8 cellular contexts compared by ENCODE assay signal in genomic region chr11:93330446-93330984, GRCh38. TPM values are rescaled to one million over a fixed set of nuclear protein-coding genes. Genes with fewer than 3 reads are reported as not detected.
A peak's percentile ranks its signal among the peaks of the same experiment; 100 is the strongest.
DNase-seq lines count a peak whose midpoint lies in the region; ATAC-seq and TF ChIP-seq lines count a peak whose summit lies in the region.

Gene DEUP1 (plus strand): TSS chr11:93330742. CDS start chr11:93332260, 1,518 bp downstream.

- H3K9me3 ChIP-seq in PC-3 (ENCODE audit: low read length): no peaks in the 10 kb centered on the region

- peak within 1 kb of the TSS in 7 of 10 donors; percentile 23 to 68 (median 48) for H3K4me3 Mint-ChIP-seq in naive thymus-derived CD8-positive, alpha-beta T cell

- ATAC-seq in GM21360 (IDR thresholded peaks at IDR 0.05; ENCODE audit: unreplicated experiment) (peak; percentile 78), PC-3 (peak; percentile 76), HG03469 (IDR thresholded peaks at IDR 0.05; ENCODE audit: unreplicated experiment) (no peak)
- no peak for ATAC-seq in naive thymus-derived CD8-positive, alpha-beta T cell

- H3K9me2 ChIP-seq in PC-3 (replicated peaks; ENCODE audit: low read length): no peaks in the 10 kb centered on the region

- H3K36me3 ChIP-seq in PC-3 (ENCODE audit: low read depth, low read length): no peaks in the 10 kb centered on the region

- intact Hi-C loops in PC-3 (cut with micrococcal nuclease): no loop called here

- no TSS peak for BruUV-seq in PC-3 (replicated peaks; lab: Mats Ljungman, UMichigan)

- CTCF ChIA-PET in PC-3 (lab: Charles Lee): no interaction called here

- no peak within 1 kb of the TSS for H3K27ac ChIP-seq in PC-3 (ENCODE audit: low read length)

- no peaks in the 10 kb centered on the region for H4K20me1 ChIP-seq in PC-3 (ENCODE audit: low read length)

- peak within 1 kb of the TSS; percentile 47 for H3K4me2 ChIP-seq in PC-3 (ENCODE audit: low read length)

- H3K9ac ChIP-seq in PC-3 (ENCODE audit: low read length): no peak within 1 kb of the TSS

- H3K27me3 ChIP-seq in PC-3 (ENCODE audit: low read length): peaks cover 5% of the 10 kb centered on the region; the same call in 1 of the 2 replicates

- no peaks in the 10 kb centered on the region for H3K79me2 ChIP-seq in PC-3 (ENCODE audit: low read length)

- H3K27ac Mint-ChIP-seq in naive thymus-derived CD8-positive, alpha-beta T cell: peak within 1 kb of the TSS in 1 of 10 donors; percentile 46

- peak; percentile 4 for DNase-seq in AG08395 (ENCODE audit: low spot score)
- peak; percentile 22 for DNase-seq in PC-3
- DNase-seq in epithelial cell of proximal tubule (ENCODE audit: low read depth): no peak
- DNase-seq in naive thymus-derived CD8-positive, alpha-beta T cell: no peak
- DNase-seq in T1000 (lab: John Stamatoyannopoulos, UW): no peak
- no peak for DNase-seq in OCI-M2 (lab: John Stamatoyannopoulos, UW; ENCODE audit: unreplicated experiment)

- peaks cover 0 to 13% (median 0%) of the 10 kb centered on the region in 3 donors for H3K36me3 Mint-ChIP-seq in naive thymus-derived CD8-positive, alpha-beta T cell

- H3K9me3 Mint-ChIP-seq in naive thymus-derived CD8-positive, alpha-beta T cell: peaks cover 0 to 2% (median 0%) of the 10 kb centered on the region in 9 donors

- peak within 1 kb of the TSS; percentile 50; the same call in 1 of the 2 replicates for H3K4me3 ChIP-seq in PC-3 (ENCODE audit: low read length)
- H3K4me3 ChIP-seq in epithelial cell of proximal tubule (ENCODE audit: low read depth, low read length): peak within 1 kb of the TSS; percentile 54

- H2AFZ ChIP-seq in PC-3 (ENCODE audit: low read length): peak within 1 kb of the TSS; percentile 73

- H3K4me1 ChIP-seq in PC-3 (ENCODE audit: insufficient read depth, low read length): no peaks in the 10 kb centered on the region

- H3F3A ChIP-seq in PC-3 (ENCODE audit: low read length, unreplicated experiment): no peaks in the 10 kb centered on the region

- H3K4me1 Mint-ChIP-seq in naive thymus-derived CD8-positive, alpha-beta T cell: peaks cover 2 to 7% (median 6%) of the 10 kb centered on the region in 4 donors

- POLR2A ChIA-PET in PC-3 (lab: Charles Lee; ENCODE audit: unreplicated experiment): no interaction called here
- POLR2A ChIA-PET in naive thymus-derived CD8-positive, alpha-beta T cell (lab: Charles Lee): no interaction called here

- peaks cover 34 to 66% (median 40%) of the 10 kb centered on the region in 5 donors for H3K27me3 Mint-ChIP-seq in naive thymus-derived CD8-positive, alpha-beta T cell

- no peak for TF ChIP-seq CTCF in PC-3 (conservative IDR thresholded peaks at IDR 0.05; ENCODE audit: low read depth, low read length)
- TF ChIP-seq CTCF in epithelial cell of proximal tubule (conservative IDR thresholded peaks at IDR 0.05; ENCODE audit: low read depth, low read length): no peak

RNA-seq across cellular contexts. Expression of gene DEUP1, which starts in this region (rescaled TPM):
- 0.26 TPM in 1 of 2 replicates, not detected in the other for total RNA-seq in PC-3 (2014; rRNA removed)
- total RNA-seq in epithelial cell of proximal tubule: 0.36 and 0.69 TPM in 2 replicates
- total RNA-seq in naive thymus-derived CD8-positive, alpha-beta T cell: not detected
- polyA plus RNA-seq in naive thymus-derived CD8-positive, alpha-beta T cell: not detected

Comparison
In these comparisons a context has a peak if more than half of its experiments do, and no peak if none do; other contexts are left out.
1. Peak in DNase-seq, ATAC-seq, H3K4me3 ChIP-seq and H3K4me2 ChIP-seq in PC-3; RNA of the gene not detected or under 1 TPM.